In genomic region chr9:132943677-132944293, GRCh38 we compare ENCODE assay signal across 9 cellular contexts. TPM values are rescaled to one million over a fixed set of nuclear protein-coding genes. Genes with fewer than 3 reads are reported as not detected.
A peak's percentile ranks its signal among the peaks of the same experiment; 100 is the strongest.
DNase-seq lines count a peak whose midpoint lies in the region; ATAC-seq, FAIRE-seq and TF ChIP-seq lines count a peak whose summit lies in the region.
"Had no signal": no experiment of that assay in that cellular context is flagged by ENCODE, and none has a peak within 500 bp of the region (broad histone marks: within the 10 kb centered on the region; RNA-seq: fewer than 3 reads in every experiment).

No MANE protein-coding gene starts in this region.

- RAD21 ChIA-PET in GM12878 (lab: Charles Lee; ENCODE audit: unreplicated experiment): interaction anchor here (1.8 kb wide), 1 partner anchor 86 kb away, joined by 7 read pairs; the partner anchor contains the start of gene GTF3C5

- ATAC-seq in GM12878 (peak; percentile 35), left lung (no peak), HG03469 (IDR thresholded peaks at IDR 0.05; ENCODE audit: unreplicated experiment) (no peak)

- POLR2A ChIA-PET in GM12878 (lab: Charles Lee): interaction anchor here (0.7 to 1.7 kb wide), 2 partner anchors 10 to 25 kb away, joined by 3 to 4 read pairs; no protein-coding TSS in a partner anchor

- FAIRE-seq in GM19239 (lab: Jason Lieb, UNC) (peak; percentile 4), GM12878 (lab: Jason Lieb, UNC) (no peak)

- no peak for TF ChIP-seq POLR2A in GM12878 (IDR thresholded peaks at IDR 0.05; ENCODE audit: low read depth, low read length)

- DNase-seq in AG09309 (ENCODE audit: low read depth): no peak
- DNase-seq in GM19239 (ENCODE audit: insufficient read length, low spot score): no peak
- DNase-seq in Karpas-422: peak; percentile 86
- DNase-seq in GM12878 (ENCODE audit: low read depth, low spot score): no peak
- no peak for DNase-seq in left lung
- no peak for DNase-seq in tibial artery
- no peak for DNase-seq in kidney glomerular epithelial cell (lab: John Stamatoyannopoulos, UW)

- no peaks in the 10 kb centered on the region for H3K9me2 ChIP-seq in Karpas-422 (replicated peaks; ENCODE audit: insufficient read depth, low read length)

- H3K36me3 ChIP-seq in Karpas-422 (ENCODE audit: insufficient read depth, low read length) (no peaks in the 10 kb centered on the region), GM12878 (ENCODE audit: control insufficient read depth in 2 of 2, insufficient read depth in 2 of 2, low read length in 1 of 2) (no peaks in the 10 kb centered on the region), left lung (no peaks in the 10 kb centered on the region), tibial artery (no peaks in the 10 kb centered on the region)

- H3K4me3 ChIP-seq in AG09309 (ENCODE audit: control insufficient read depth, low read depth, low read length) (peak overlapping the region; percentile 95), Karpas-422 (ENCODE audit: low read length) (peak overlapping the region; percentile 93), GM12878 (peak overlapping the region; percentile 80), left lung (peak overlapping the region; percentile 97 to 99), tibial artery (peak overlapping the region; percentile 88 to 99)

- TSS peak; percentile 75 for BruUV-seq in GM12878 (replicated peaks; lab: Mats Ljungman, UMichigan)

- H3K4me1 ChIP-seq in Karpas-422 (ENCODE audit: low read length) (peaks cover 56% of the 10 kb centered on the region), GM12878 (ENCODE audit: control insufficient read depth, insufficient read depth, low read length) (peaks cover 14% of the 10 kb centered on the region), left lung (peaks cover 12 to 35% of the 10 kb centered on the region in 2 donors), tibial artery (peaks cover 0 to 22% (median 18%) of the 10 kb centered on the region in 4 donors)

- CTCF ChIA-PET in GM12878 (lab: Yijun Ruan, JAX): interaction anchor here (1.1 to 1.6 kb wide), 5 partner anchors 9 to 78 kb away, joined by 3 to 9 read pairs (median 3); no protein-coding TSS in a partner anchor

- H3K27ac ChIP-seq in Karpas-422 (ENCODE audit: low read length) (peak overlapping the region; percentile 94), GM12878 (ENCODE audit: control insufficient read depth, insufficient read depth) (peak overlapping the region; percentile 98), left lung (peak overlapping the region; percentile 97 to 98), tibial artery (peak overlapping the region; percentile 94 to 95)

- TF ChIP-seq CTCF in AG09309 (IDR thresholded peaks at IDR 0.05; ENCODE audit: control insufficient read depth, insufficient read depth, low read depth, low read length, missing control alignments): no peak
- TF ChIP-seq CTCF in GM12878 (IDR thresholded peaks at IDR 0.05 in 2 of 3, conservative IDR thresholded peaks at IDR 0.05 in 1 of 3; ENCODE audit: control insufficient read depth in 2 of 3, extremely low read depth in 1 of 3, insufficient read depth in 1 of 3, low read depth in 3 of 3, low read length in 3 of 3): no peak
- TF ChIP-seq CTCF in left lung (IDR thresholded peaks at IDR 0.05): no peak
- no peak for TF ChIP-seq CTCF in tibial artery (IDR thresholded peaks at IDR 0.05)

- TF ChIP-seq RAD21 in GM12878 (IDR thresholded peaks at IDR 0.05; ENCODE audit: insufficient read depth, low read depth, low read length): no peak

- intact Hi-C loops in GM12878 (cut with micrococcal nuclease; ENCODE audit: unreplicated experiment): no loop called here
- intact Hi-C loops in left lung (cut with DNase I): no loop called here
- intact Hi-C loops in tibial artery (cut with DNase I; ENCODE audit: low total_unique reads): loop anchor here (10.0 kb wide), 1 partner anchor 69 kb away; the partner anchor contains the start of genes AK8 and SPACA9

- no peaks in the 10 kb centered on the region for H4K20me1 ChIP-seq in Karpas-422 (ENCODE audit: insufficient read depth, low read depth, low read length)
- no peaks in the 10 kb centered on the region for H4K20me1 ChIP-seq in GM12878 (ENCODE audit: control insufficient read depth, insufficient read depth)

- SMC1A ChIA-PET in GM12878 (lab: Charles Lee; ENCODE audit: uncharacterized antibody, unreplicated experiment): interaction anchor here (1.2 to 1.7 kb wide), 3 partner anchors 8 to 42 kb away, joined by 3 to 4 read pairs (median 3); no protein-coding TSS in a partner anchor

- H2AFZ ChIP-seq in Karpas-422 (ENCODE audit: low read length): no peak overlapping the region
- peak overlapping the region; percentile 93 for H2AFZ ChIP-seq in GM12878 (ENCODE audit: control insufficient read depth, low read depth, low read length)

- H3K79me2 ChIP-seq in Karpas-422 (ENCODE audit: low read length) (peaks cover 39% of the 10 kb centered on the region), GM12878 (ENCODE audit: control insufficient read depth, insufficient read depth, low read length) (peaks cover 24% of the 10 kb centered on the region)

- in situ Hi-C loops in GM12878 (cut with MboI): no loop called here

- H3K9me3 ChIP-seq in Karpas-422 (ENCODE audit: low read length) (no peaks in the 10 kb centered on the region), GM12878 (replicated peaks; ENCODE audit: control insufficient read depth, insufficient read depth, low read length) (no peaks in the 10 kb centered on the region), left lung (no peaks in the 10 kb centered on the region), tibial artery (no peaks in the 10 kb centered on the region)

- H3K4me2 ChIP-seq in Karpas-422 (ENCODE audit: low read depth, low read length, poor library complexity, severe bottlenecking) (peak overlapping the region; percentile 74), GM12878 (ENCODE audit: control insufficient read depth, insufficient read depth) (peak overlapping the region; percentile 82)

- H3K9ac ChIP-seq in Karpas-422 (ENCODE audit: low read length): peak overlapping the region; percentile 92
- peak overlapping the region; percentile 87 for H3K9ac ChIP-seq in GM12878 (ENCODE audit: control insufficient read depth, insufficient read depth, low read length)

- H3K27me3 ChIP-seq in Karpas-422 (ENCODE audit: low read length) (no peaks in the 10 kb centered on the region), GM12878 (replicated peaks in 1 of 2; ENCODE audit: control insufficient read depth in 2 of 2, insufficient read depth in 2 of 2, low read length in 1 of 2) (no peaks in the 10 kb centered on the region), left lung (no peaks in the 10 kb centered on the region), tibial artery (no peaks in the 10 kb centered on the region)

- WGBS in GM12878 (ENCODE audit: insufficient coverage, insufficient replicate concordance, low lambda C conversion rate, missing lambda C conversion rate): 4% methylated on average over 14 of the region's 24 CpGs

- TF ChIP-seq EP300 in GM12878 (IDR thresholded peaks at IDR 0.05; ENCODE audit: borderline replicate concordance in 1 of 2, control insufficient read depth in 1 of 2, low read depth in 2 of 2, low read length in 2 of 2): no peak

TF ChIP-seq in GM12878, 131 proteins besides CTCF, POLR2A, EP300 and RAD21 (continues in another document):
- TF ChIP-seq CREB1 (IDR thresholded peaks at IDR 0.05; ENCODE audit: low read depth): no peak

RNA-seq across cellular contexts. Expression of gene TSC1, which starts 0.6 kb away (rescaled TPM):
- total RNA-seq in Karpas-422 (2014; rRNA removed; shearing (Covaris generic); ENCODE audit: low replicate concordance): 33.4 and 59.2 TPM in 2 replicates
- 207 and 208 TPM in 2 replicates for total RNA-seq in GM12878 (2013; cell fraction: nucleolus; rRNA removed)
- 15.6 and 16.0 TPM in 2 replicates for total RNA-seq in GM12878 (2014; rRNA removed)
- total RNA-seq in GM12878 (2014; rRNA removed; fragmentation: Illumina TruSeq; extraction: Trizol): 14.3 and 15.8 TPM in 2 replicates
- total RNA-seq in GM12878 (2021): 24.1 and 25.4 TPM in 2 replicates
- polyA plus RNA-seq in GM12878 (2011; ENCODE audit: low read depth): 14.7 TPM
- polyA plus RNA-seq in GM12878 (2011; rRNA removed): 37.6 and 48.0 TPM in 2 replicates
- polyA plus RNA-seq in GM12878 (2011; cell fraction: cytosol; rRNA removed): 25.4 and 29.5 TPM in 2 replicates
- polyA plus RNA-seq in GM12878 (2011; cell fraction: nucleus; rRNA removed): 171 and 223 TPM in 2 replicates
- 18.5 and 19.0 TPM in 2 replicates for polyA plus RNA-seq in GM12878 (2012)
- polyA plus RNA-seq in GM12878 (2014; fragmentation: Illumina TruSeq; extraction: Trizol): 21.2 and 26.3 TPM in 2 replicates
- 1 to 10 TPM; 4.0 to 4.6 TPM for polyA plus RNA-seq in GM12878 (2014; fragmentation: Nextera tagmentation; extraction: Ambion mirVana)
- polyA plus RNA-seq in GM12878 (2014; rRNA removed): 13.2 and 14.3 TPM in 2 replicates
- 10 to 100 TPM; 14.0 to 16.6 TPM for polyA plus RNA-seq in GM12878 (2016; fragmentation: Nextera tagmentation; extraction: Ambion mirVana)
- 106 and 121 TPM in 2 replicates for polyA minus RNA-seq in GM12878 (2011; rRNA and poly(A)+ RNA removed)
- polyA minus RNA-seq in GM12878 (2011; cell fraction: cytosol; rRNA and poly(A)+ RNA removed): 15.8 and 16.6 TPM in 2 replicates
- polyA minus RNA-seq in GM12878 (2011; cell fraction: nucleus; rRNA and poly(A)+ RNA removed): 99.3 and 128 TPM in 2 replicates
- total RNA-seq in left lung: 10 to 100 TPM; 45.7 to 48.0 TPM

RNA-seq across cellular contexts. Expression of gene GFI1B, which starts 34.7 kb away (rescaled TPM):
- 6.0 and 6.5 TPM in 2 replicates for total RNA-seq in Karpas-422 (2014; rRNA removed; shearing (Covaris generic); ENCODE audit: low replicate concordance)
- not detected in 2 replicates for total RNA-seq in GM12878 (2013; cell fraction: nucleolus; rRNA removed)
- total RNA-seq in GM12878 (2014; rRNA removed): not detected in 2 replicates
- total RNA-seq in GM12878 (2014; rRNA removed; fragmentation: Illumina TruSeq; extraction: Trizol): not detected in 2 replicates
- total RNA-seq in GM12878 (2021): not detected in 2 replicates
- polyA plus RNA-seq in GM12878 (2011; ENCODE audit: low read depth): not detected
- 0.11 and 0.29 TPM in 2 replicates for polyA plus RNA-seq in GM12878 (2011; rRNA removed)
- polyA plus RNA-seq in GM12878 (2011; cell fraction: cytosol; rRNA removed): 0.07 and 0.13 TPM in 2 replicates
- polyA plus RNA-seq in GM12878 (2011; cell fraction: nucleus; rRNA removed): 0.15 and 0.18 TPM in 2 replicates
- polyA plus RNA-seq in GM12878 (2012): not detected in 2 replicates
- 0.04 TPM in 1 of 2 replicates, not detected in the other for polyA plus RNA-seq in GM12878 (2014; fragmentation: Illumina TruSeq; extraction: Trizol)
- polyA plus RNA-seq in GM12878 (2014; fragmentation: Nextera tagmentation; extraction: Ambion mirVana): not detected
- not detected in 2 replicates for polyA plus RNA-seq in GM12878 (2014; rRNA removed)
- polyA plus RNA-seq in GM12878 (2016; fragmentation: Nextera tagmentation; extraction: Ambion mirVana): under 1 TPM in 1 of 2 experiments, not detected in 1; 0.05 TPM
- polyA minus RNA-seq in GM12878 (2011; rRNA and poly(A)+ RNA removed): not detected in 2 replicates
- not detected in 2 replicates for polyA minus RNA-seq in GM12878 (2011; cell fraction: cytosol; rRNA and poly(A)+ RNA removed)
- polyA minus RNA-seq in GM12878 (2011; cell fraction: nucleus; rRNA and poly(A)+ RNA removed): not detected in 2 replicates
- under 1 TPM; 0.18 to 0.90 TPM for total RNA-seq in left lung
- total RNA-seq: renal cortical epithelial cell had no signal
